In the genomic region with DNA sequence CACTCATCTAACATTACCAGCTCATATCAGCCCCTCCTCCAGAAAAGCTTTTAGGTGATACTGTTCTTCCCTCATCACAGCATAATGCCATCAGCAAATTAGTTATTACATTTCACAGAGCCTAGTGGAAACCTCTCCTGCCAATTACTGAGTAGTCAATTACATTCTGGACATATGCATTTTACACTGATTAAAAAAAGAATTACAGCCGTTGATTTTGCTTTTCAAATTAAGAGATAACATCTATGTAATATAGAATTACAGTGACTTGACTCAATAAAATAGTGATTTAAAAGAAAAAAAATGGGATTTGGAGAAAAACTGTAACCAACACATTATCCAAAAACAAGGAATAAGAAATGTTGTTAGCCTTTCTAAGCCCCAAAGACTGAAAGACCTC, we compare ENCODE assay signal across 8 cellular contexts.
"Had no signal": no experiment of that assay in that cellular context is flagged by ENCODE, and none has a peak within 500 bp of the region (broad histone marks: within the 10 kb centered on the region; RNA-seq: fewer than 3 reads in every experiment).

No MANE protein-coding gene starts in this region.

- FAIRE-seq: G401.6, GM12878, GM12891, GM12892, GM18507, GM19239 had no signal

- ATAC-seq: GM12878 had no signal

- DNase-seq: GDM1, GF-D8 had no signal

- H3K4me3 ChIP-seq: GM12878 had no signal
